24 cellular contexts compared by ENCODE assay signal in genomic region chr5:66343370-66344071, GRCh38.
A peak's percentile ranks its signal among the peaks of the same experiment; 100 is the strongest.
DNase-seq lines count a peak whose midpoint lies in the region; ATAC-seq, FAIRE-seq and TF ChIP-seq lines count a peak whose summit lies in the region.
"Had no signal": no experiment of that assay in that cellular context is flagged by ENCODE, and none has a peak within 500 bp of the region (broad histone marks: within the 10 kb centered on the region; RNA-seq: fewer than 3 reads in every experiment).

No MANE protein-coding gene starts in this region.

- H3F3A ChIP-seq in GM23248 (ENCODE audit: insufficient read depth) = no peaks in the 10 kb centered on the region

- DNase-seq in NCI-H748 (lab: John Stamatoyannopoulos, UW; ENCODE audit: unreplicated experiment) (peak; percentile 36), NCI-H748 treated with DMSO at 0.1 percent for 48 hours (lab: John Stamatoyannopoulos, UW) (no peak), COR-L47 (lab: John Stamatoyannopoulos, UW) (peak; percentile 17), NCI-H146 treated with DMSO at 0.1 percent for 48 hours (lab: John Stamatoyannopoulos, UW; ENCODE audit: unreplicated experiment) (peak; percentile 66), pancreas (peak in 1 of 6 donors; percentile 10), GM23248 (no peak)
- DNase-seq: CD8-positive, alpha-beta memory T cell; DMS53; EL; GF-D8; KG1; NCI-H1092; NCI-H1930; NCI-H226; NCI-H510A treated with DMSO at 0.1 percent for 48 hours; PC-3; SHP77 had no signal

- 23 to 27% methylated on average over 5 of the region's 5 CpGs for WGBS in pancreas, 2 donors
- 68 to 71% methylated on average over 5 of the region's 5 CpGs for WGBS in GM23248 (ENCODE audit: low coverage in 1 of 2, low lambda C conversion rate in 2 of 2, missing lambda C conversion rate in 2 of 2), 2 experiments

- H3K9me3 ChIP-seq in pancreas = no peaks in the 10 kb centered on the region
- H3K9me3 ChIP-seq in GM23248 (ENCODE audit: low read depth) = no peaks in the 10 kb centered on the region

- H3K9me2 ChIP-seq in GM23248 (ENCODE audit: insufficient read depth) = no peaks in the 10 kb centered on the region

- H3K4me1 ChIP-seq in pancreas (peaks cover 12 to 23% (median 14%) of the 10 kb centered on the region in 3 donors), GM23248 (ENCODE audit: insufficient read depth) (peaks cover 7% of the 10 kb centered on the region; the same call in 1 of the 2 replicates)

- no peak overlapping the region for H3K9ac ChIP-seq in GM23248

- H4K20me1 ChIP-seq in GM23248 (ENCODE audit: insufficient read depth) = no peaks in the 10 kb centered on the region

- peak; percentile 50 to 86 (median 76) for ATAC-seq in pancreas
- no peak for ATAC-seq in HG03460 (IDR thresholded peaks at IDR 0.05; ENCODE audit: unreplicated experiment)
- ATAC-seq: HCT116, PC-3 had no signal

- H3K4me2 ChIP-seq in GM23248 (ENCODE audit: unreplicated experiment) = no peak overlapping the region

- no peak overlapping the region for H2AFZ ChIP-seq in GM23248

- intact Hi-C loops in pancreas (cut with DNase I) = no loop called here

- FAIRE-seq in pancreas (lab: Jason Lieb, UNC) = no peak
- FAIRE-seq: A204.1, D721Med, H1, HTR-8/SVneo had no signal

- H3K27me3 ChIP-seq in pancreas (no peaks in the 10 kb centered on the region), GM23248 (replicated peaks; ENCODE audit: insufficient read depth) (0 out of 2 replicates have a peak, but pooled peaks cover 6% of the 10 kb centered on the region)

- H3K79me2 ChIP-seq in GM23248 (ENCODE audit: insufficient read depth) = no peaks in the 10 kb centered on the region

- in situ Hi-C loops in GM23248 (cut with MboI) = no loop called here

- no peaks in the 10 kb centered on the region for H3K36me3 ChIP-seq in pancreas
- H3K36me3 ChIP-seq in GM23248 (ENCODE audit: low read depth) = no peaks in the 10 kb centered on the region

- TF ChIP-seq CTCF in pancreas (IDR thresholded peaks at IDR 0.05) = no peak

- H3K27ac ChIP-seq in pancreas (peak overlapping the region in 3 of 4 donors; percentile 0 to 9 (median 5)), GM23248 (no peak overlapping the region)
- H3K27ac ChIP-seq: C4-2B had no signal

- no peak overlapping the region for H3K4me3 ChIP-seq in pancreas
- no peak overlapping the region for H3K4me3 ChIP-seq in GM23248

Comparison
In these comparisons a context has a peak if more than half of its experiments do, and no peak if none do; other contexts are left out.
1. DNase-seq: peak in NCI-H748 (single experiment), COR-L47 (single experiment) and NCI-H146 treated with DMSO at 0.1 percent for 48 hours (single experiment); none in NCI-H748 treated with DMSO at 0.1 percent for 48 hours (single experiment) and GM23248 (single experiment).